Comparison of ENCODE assay signal across 8 cellular contexts in the genomic region with DNA sequence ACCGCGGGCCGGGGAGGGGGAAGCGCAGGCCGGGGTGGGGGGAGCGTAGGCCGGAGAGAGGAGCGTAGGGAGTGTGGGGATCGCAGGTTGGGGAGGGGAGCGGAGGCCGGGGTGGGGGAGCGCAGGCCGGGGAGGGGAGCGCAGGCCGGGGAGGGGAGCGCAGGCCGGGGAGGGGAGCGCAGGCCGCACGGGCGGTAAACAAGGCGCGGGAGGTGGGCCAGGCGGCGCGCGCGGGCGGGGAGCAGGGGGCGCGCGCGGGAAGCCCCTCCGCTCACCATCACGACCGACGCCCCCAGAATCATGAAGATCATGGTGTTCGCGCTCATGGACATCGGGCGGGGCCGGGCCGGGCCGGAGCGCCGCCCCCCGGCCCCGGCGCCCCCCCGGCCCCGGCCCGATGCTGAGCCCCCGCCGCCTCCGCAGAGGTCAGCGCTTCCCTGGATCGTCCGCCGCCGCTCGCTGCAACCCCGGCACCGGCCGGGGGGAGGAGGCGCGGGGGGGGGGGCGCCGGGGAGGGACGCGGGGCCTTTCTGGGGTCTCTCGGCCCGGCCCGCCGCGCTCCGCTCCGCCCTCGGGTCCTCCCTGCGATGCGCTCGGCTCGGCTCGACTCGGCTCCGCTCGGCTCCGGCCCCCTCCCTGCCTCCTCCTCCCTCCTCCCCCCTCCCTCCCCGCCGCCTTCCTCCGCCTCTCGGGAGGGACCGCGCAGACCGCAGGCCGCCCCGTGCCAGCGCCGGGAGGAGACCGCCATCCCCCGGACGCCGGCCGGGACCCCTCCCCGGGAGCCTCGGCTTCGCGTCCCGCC. TPM values are rescaled to one million over a fixed set of nuclear protein-coding genes. Genes with fewer than 3 reads are reported as not detected.
DNase-seq lines count a peak whose midpoint lies in the region; ATAC-seq and TF ChIP-seq lines count a peak whose summit lies in the region.

A gene (minus strand): TSS at position 610 of the 802 bp plus-strand sequence. CDS start 278 bp downstream, at position 332.

- H2BK120ac ChIP-seq in mesenchymal stem cell (ENCODE audit: low read depth, low read length) = peak within 1 kb of the TSS; percentile 88

- no peak for ATAC-seq in HG03108 (IDR thresholded peaks at IDR 0.05; ENCODE audit: unreplicated experiment)

- H3K4me3 ChIP-seq in HUES64 (ENCODE audit: low read length) = peak within 1 kb of the TSS; percentile 71
- H3K4me3 ChIP-seq in endodermal cell (ENCODE audit: low read length) = peak within 1 kb of the TSS; percentile 76
- peak within 1 kb of the TSS; percentile 72 to 82 for H3K4me3 ChIP-seq in mesenchymal stem cell (ENCODE audit: insufficient read depth in 1 of 2, low read depth in 1 of 2, low read length in 2 of 2)

- WGBS in HUES64 = under 1% methylated on average over 105 of the region's 108 CpGs
- 1 to 2% methylated on average over 28 to 99 of the region's 108 CpGs for WGBS in endodermal cell (ENCODE audit: insufficient coverage in 1 of 2, insufficient read length in 1 of 2), 2 experiments
- under 1% methylated on average over 37 of the region's 108 CpGs for WGBS in mesenchymal stem cell

- H3K27ac Mint-ChIP-seq in endodermal cell = no peak within 1 kb of the TSS

- H3K27me3 Mint-ChIP-seq in endodermal cell (ENCODE audit: insufficient read depth) = no peaks in the 10 kb centered on the region

- H3K9me3 ChIP-seq in HUES64 (ENCODE audit: insufficient read depth, low read depth, low read length) = no peaks in the 10 kb centered on the region
- no peaks in the 10 kb centered on the region for H3K9me3 ChIP-seq in endodermal cell (ENCODE audit: control insufficient read depth, low read length)
- no peaks in the 10 kb centered on the region for H3K9me3 ChIP-seq in mesenchymal stem cell (ENCODE audit: control insufficient read depth, low read length)

- H3K23ac ChIP-seq in mesenchymal stem cell (ENCODE audit: low read length in 2 of 2) = no peak within 1 kb of the TSS

- peak within 1 kb of the TSS; percentile 3 to 65 for H2BK12ac ChIP-seq in mesenchymal stem cell (ENCODE audit: low read length in 2 of 2)

- no peak within 1 kb of the TSS for H2BK5ac ChIP-seq in mesenchymal stem cell (ENCODE audit: low read depth, low read length, poor library complexity, severe bottlenecking)

- H3K18ac ChIP-seq in mesenchymal stem cell (ENCODE audit: low read depth in 1 of 2, low read length in 2 of 2) = peak within 1 kb of the TSS; percentile 78 to 91

- peak within 1 kb of the TSS; percentile 60 for H3K4me3 Mint-ChIP-seq in endodermal cell

- H2AK5ac ChIP-seq in mesenchymal stem cell (ENCODE audit: low read length, severe bottlenecking) = peak within 1 kb of the TSS; percentile 28

- peak within 1 kb of the TSS; percentile 96 for H3K4me2 ChIP-seq in mesenchymal stem cell (ENCODE audit: low read length, poor library complexity, severe bottlenecking)

- H3K27me3 ChIP-seq in HUES64 (ENCODE audit: insufficient read depth, low read length) (no peaks in the 10 kb centered on the region), endodermal cell (ENCODE audit: control insufficient read depth, insufficient read depth, low read length, poor library complexity, severe bottlenecking) (no peaks in the 10 kb centered on the region), mesenchymal stem cell (ENCODE audit: control insufficient read depth in 1 of 2, insufficient read depth in 1 of 2, low read length in 2 of 2) (no peaks in the 10 kb centered on the region)

- H3K14ac ChIP-seq in mesenchymal stem cell (ENCODE audit: low read length in 2 of 2) = peak within 1 kb of the TSS; percentile 57 to 77

- H3K4me1 ChIP-seq in HUES64 (ENCODE audit: insufficient read depth, low read length) (no peaks in the 10 kb centered on the region), endodermal cell (ENCODE audit: control insufficient read depth, insufficient read depth, low read length) (no peaks in the 10 kb centered on the region), mesenchymal stem cell (ENCODE audit: control insufficient read depth, insufficient read depth, low read depth, low read length) (peaks cover 42% of the 10 kb centered on the region)

- peak within 1 kb of the TSS; percentile 53 to 69 for H3K4ac ChIP-seq in mesenchymal stem cell (ENCODE audit: low read depth in 1 of 2, low read length in 2 of 2)

- no peaks in the 10 kb centered on the region for H3K4me1 Mint-ChIP-seq in endodermal cell

- H2BK15ac ChIP-seq in mesenchymal stem cell (ENCODE audit: low read depth, poor library complexity, severe bottlenecking) = peak within 1 kb of the TSS; percentile 68

- peak within 1 kb of the TSS; percentile 53; the same call in 1 of the 2 replicates for H3K27ac ChIP-seq in HUES64 (ENCODE audit: low read depth, low read length)
- no peak within 1 kb of the TSS for H3K27ac ChIP-seq in endodermal cell (ENCODE audit: low read depth, low read length)
- no peak within 1 kb of the TSS for H3K27ac ChIP-seq in mesenchymal stem cell (ENCODE audit: low read length, poor library complexity, severe bottlenecking)

- H4K91ac ChIP-seq in mesenchymal stem cell (ENCODE audit: low read length) = peak within 1 kb of the TSS; percentile 97

- H3K9ac ChIP-seq in HUES64 (ENCODE audit: low read depth, low read length) (peak within 1 kb of the TSS; percentile 73), endodermal cell (ENCODE audit: extremely low read depth, low read length, poor library complexity, severe bottlenecking) (no peak within 1 kb of the TSS), mesenchymal stem cell (ENCODE audit: low read length) (peak within 1 kb of the TSS; percentile 73)

- peak; percentile 8 to 10 for DNase-seq in activated CD8-positive, alpha-beta memory T cell treated with anti-CD3 and anti-CD28 coated beads for 4 hours (ENCODE audit: low read depth in 2 of 2)
- DNase-seq in endodermal cell (peak; percentile 94), mesenchymal stem cell (peak; percentile 81), NCI-H1417 treated with DMSO at 0.1 percent for 48 hours (lab: John Stamatoyannopoulos, UW) (no peak), UCSD-AML1 (lab: John Stamatoyannopoulos, UW; ENCODE audit: unreplicated experiment) (no peak)
- peak; percentile 16 for DNase-seq in stimulated activated CD8-positive, alpha-beta memory T cell treated with anti-CD3 and anti-CD28 coated beads, Interleukin-12 subunit alpha, Interleukin-12 subunit beta, amount 100 ng/mL, for 1 hour (ENCODE audit: low read depth)

- H3K9me3 Mint-ChIP-seq in endodermal cell = no peaks in the 10 kb centered on the region

- TF ChIP-seq CTCF in endodermal cell (conservative IDR thresholded peaks at IDR 0.05) = no peak

- H3K36me3 ChIP-seq in HUES64 (ENCODE audit: insufficient read depth, low read length) (peaks cover 35% of the 10 kb centered on the region), endodermal cell (ENCODE audit: control insufficient read depth, insufficient read depth, low read length) (peaks cover 21% of the 10 kb centered on the region), mesenchymal stem cell (ENCODE audit: control insufficient read depth in 1 of 2, insufficient read depth in 2 of 2, low read depth in 1 of 2, low read length in 2 of 2) (peaks cover 39 to 77% of the 10 kb centered on the region in 2 experiments)

- H2AFZ ChIP-seq in mesenchymal stem cell (ENCODE audit: low read depth, low read length) = peak within 1 kb of the TSS; percentile 30

- H4K8ac ChIP-seq in mesenchymal stem cell (ENCODE audit: low read length) = peak within 1 kb of the TSS; percentile 86

- peaks cover 22% of the 10 kb centered on the region for H3K36me3 Mint-ChIP-seq in endodermal cell (ENCODE audit: low read depth)

- peaks cover 24% of the 10 kb centered on the region for H3K79me1 ChIP-seq in mesenchymal stem cell (replicated peaks; ENCODE audit: low read length, poor library complexity, severe bottlenecking)

RNA-seq across cellular contexts. Expression of the gene that starts here (rescaled TPM):
- 4.4 TPM for polyA plus RNA-seq in HUES64 (2013, experiment 1 of 2)
- polyA plus RNA-seq in HUES64 (2013, experiment 2 of 2) = 7.0 TPM
- total RNA-seq in endodermal cell = 1 to 10 TPM; 6.4 to 6.9 TPM
- 11.5 TPM for polyA plus RNA-seq in endodermal cell (2013, experiment 1 of 2)
- 8.9 TPM for polyA plus RNA-seq in endodermal cell (2013, experiment 2 of 2)
- 3.3 TPM for polyA plus RNA-seq in mesenchymal stem cell (2013, experiment 1 of 2)
- 3.3 TPM for polyA plus RNA-seq in mesenchymal stem cell (2013, experiment 2 of 2)

Comparison
In these comparisons a context has a peak if more than half of its experiments do, and no peak if none do; other contexts are left out.
1. DNase-seq: peak in activated CD8-positive, alpha-beta memory T cell treated with anti-CD3 and anti-CD28 coated beads for 4 hours (2 of 2), endodermal cell (single experiment), mesenchymal stem cell (single experiment) and stimulated activated CD8-positive, alpha-beta memory T cell treated with anti-CD3 and anti-CD28 coated beads, Interleukin-12 subunit alpha, Interleukin-12 subunit beta, amount 100 ng/mL, for 1 hour (single experiment); none in NCI-H1417 treated with DMSO at 0.1 percent for 48 hours (single experiment) and UCSD-AML1 (single experiment).
2. Peak in every context shown above with its lines, with median percentiles within 50 percentile points of each other: H3K4me3 ChIP-seq.